ENCODE assay signal across 8 cellular contexts in genomic region chr7:34823650-34824258, GRCh38.
A peak's percentile ranks its signal among the peaks of the same experiment; 100 is the strongest.
DNase-seq lines count a peak whose midpoint lies in the region; ATAC-seq and TF ChIP-seq lines count a peak whose summit lies in the region.

No MANE protein-coding gene starts in this region.

- H3K36me3 Mint-ChIP-seq in activated T-cell treated with anti-CD3 and anti-CD28 coated beads, Interleukin-2, amount 50 U/mL, for 24 hours (ENCODE audit: low read depth): no peaks in the 10 kb centered on the region

- no peak overlapping the region for H3K27ac Mint-ChIP-seq in activated T-cell treated with anti-CD3 and anti-CD28 coated beads, Interleukin-2, amount 50 U/mL, for 24 hours

- H3K36me3 ChIP-seq in BJ (ENCODE audit: control insufficient read depth, insufficient read depth, low read length) (no peaks in the 10 kb centered on the region), parathyroid adenoma (ENCODE audit: control insufficient read depth, insufficient read depth, low read length) (no peaks in the 10 kb centered on the region)

- peaks cover 7% of the 10 kb centered on the region for H3K27me3 Mint-ChIP-seq in activated T-cell treated with anti-CD3 and anti-CD28 coated beads, Interleukin-2, amount 50 U/mL, for 24 hours

- H2AFZ ChIP-seq in parathyroid adenoma: no peak overlapping the region

- DNase-seq in BJ (ENCODE audit: low read depth) (no peak), NCI-H82 treated with DMSO at 0.1 percent for 48 hours (lab: John Stamatoyannopoulos, UW; ENCODE audit: unreplicated experiment) (peak; percentile 28), fibroblast of pulmonary artery (ENCODE audit: low read depth) (peak; percentile 68)
- DNase-seq in activated T-cell treated with anti-CD3 and anti-CD28 coated beads, Interleukin-2, amount 50 U/mL, for 24 hours: peak; percentile 53

- POLR2A ChIA-PET in BJ (lab: Charles Lee): no interaction called here

- H3K9me3 ChIP-seq in parathyroid adenoma (ENCODE audit: control insufficient read depth, low read length): no peaks in the 10 kb centered on the region

- ATAC-seq in GM18868 (IDR thresholded peaks at IDR 0.05; ENCODE audit: unreplicated experiment) (peak; percentile 93), HG03135 (IDR thresholded peaks at IDR 0.05; ENCODE audit: unreplicated experiment) (peak; percentile 83), HG02840 (IDR thresholded peaks at IDR 0.05; ENCODE audit: low FRiP score, unreplicated experiment) (no peak)

- H3K4me1 ChIP-seq in parathyroid adenoma: no peaks in the 10 kb centered on the region

- TF ChIP-seq CTCF in BJ (IDR thresholded peaks at IDR 0.05; ENCODE audit: insufficient read depth, low read depth, low read length) (peak; percentile 90), fibroblast of pulmonary artery (IDR thresholded peaks at IDR 0.05; ENCODE audit: low read length, missing control alignments) (peak; percentile 97), parathyroid adenoma (IDR thresholded peaks at IDR 0.05) (peak; percentile 71)

- no peak overlapping the region for H3K27ac ChIP-seq in parathyroid adenoma

- H3K79me2 ChIP-seq in parathyroid adenoma: no peaks in the 10 kb centered on the region

- H3K4me3 Mint-ChIP-seq in activated T-cell treated with anti-CD3 and anti-CD28 coated beads, Interleukin-2, amount 50 U/mL, for 24 hours: no peak overlapping the region

- H3K9ac ChIP-seq in parathyroid adenoma: no peak overlapping the region

- H3K27me3 ChIP-seq in BJ (ENCODE audit: control insufficient read depth, insufficient read depth, low read length) (no peaks in the 10 kb centered on the region), parathyroid adenoma (ENCODE audit: control insufficient read depth, insufficient read depth, low read length) (no peaks in the 10 kb centered on the region)

- H3K4me3 ChIP-seq in BJ (ENCODE audit: low read depth, low read length): no peak overlapping the region
- no peak overlapping the region for H3K4me3 ChIP-seq in fibroblast of pulmonary artery (replicated peaks; ENCODE audit: low read depth, low read length)
- no peak overlapping the region for H3K4me3 ChIP-seq in parathyroid adenoma (ENCODE audit: low read depth, low read length)

- CTCF ChIA-PET in BJ (lab: Yijun Ruan, JAX): interaction anchor here (0.7 to 2.1 kb wide), 9 partner anchors 13 to 503 kb away, joined by 3 to 15 read pairs (median 4); no protein-coding TSS in a partner anchor

- peaks cover 2% of the 10 kb centered on the region for H3K4me1 Mint-ChIP-seq in activated T-cell treated with anti-CD3 and anti-CD28 coated beads, Interleukin-2, amount 50 U/mL, for 24 hours (ENCODE audit: low read depth)

- no peaks in the 10 kb centered on the region for H3K9me3 Mint-ChIP-seq in activated T-cell treated with anti-CD3 and anti-CD28 coated beads, Interleukin-2, amount 50 U/mL, for 24 hours

- no peak overlapping the region for H3K4me2 ChIP-seq in parathyroid adenoma (ENCODE audit: low read length)
